8 cellular contexts compared by ENCODE assay signal in genomic region chr20:9392892-9393857, GRCh38.
DNase-seq lines count a peak whose midpoint lies in the region; ATAC-seq and TF ChIP-seq lines count a peak whose summit lies in the region.

No MANE protein-coding gene starts in this region.

- no peaks in the 10 kb centered on the region for H3K4me1 Mint-ChIP-seq in CD4-positive, alpha-beta T cell (ENCODE audit: low read depth)

- POLR2A ChIA-PET in CD4-positive, alpha-beta T cell (lab: Charles Lee) = no interaction called here

- WGBS in heart right ventricle, 2 donors = 53 to 57% methylated on average over 4 of the region's 4 CpGs

- no peaks in the 10 kb centered on the region for H3K36me3 Mint-ChIP-seq in CD4-positive, alpha-beta T cell (ENCODE audit: low read depth)

- intact Hi-C loops in heart right ventricle (cut with DNase I) = loop anchor here in 5 of 10 donors (5.0 to 10.0 kb wide), 4 partner anchors 541 to 638 kb away; no protein-coding TSS in a partner anchor
- intact Hi-C loops in CD4-positive, alpha-beta T cell (cut with DNase I, micrococcal nuclease) = no loop called here

- no peaks in the 10 kb centered on the region for H3K27me3 ChIP-seq in heart right ventricle
- no peaks in the 10 kb centered on the region for H3K27me3 ChIP-seq in CD4-positive, alpha-beta T cell (ENCODE audit: control insufficient read depth, insufficient read depth, low read length)

- H3K4me3 Mint-ChIP-seq in CD4-positive, alpha-beta T cell = no peak overlapping the region

- H3K27ac Mint-ChIP-seq in CD4-positive, alpha-beta T cell = no peak overlapping the region

- peaks cover 0 to 90% (median 11%) of the 10 kb centered on the region in 9 donors for H3K36me3 ChIP-seq in heart right ventricle

- no peak overlapping the region for H3K27ac ChIP-seq in heart right ventricle
- H3K27ac ChIP-seq in CD4-positive, alpha-beta T cell (ENCODE audit: low read depth, low read length) = no peak overlapping the region

- DNase-seq in DMS153 treated with DMSO at 0.1 percent for 48 hours (lab: John Stamatoyannopoulos, UW; ENCODE audit: unreplicated experiment) (peak; percentile 53), H4 (ENCODE audit: low spot score) (peak; percentile 74), NCI-H2107 treated with DMSO at 0.1 percent for 48 hours (lab: John Stamatoyannopoulos, UW; ENCODE audit: unreplicated experiment) (peak; percentile 41), heart right ventricle (peak; percentile 56 to 62), retina (peak; percentile 76)
- no peak for DNase-seq in CD4-positive, alpha-beta T cell

- TF ChIP-seq CTCF in WI38 (IDR thresholded peaks at IDR 0.05; ENCODE audit: low read depth, low read length) (peak; percentile 83), heart right ventricle (IDR thresholded peaks at IDR 0.05) (peak; percentile 49 to 84 (median 73))
- TF ChIP-seq CTCF in CD4-positive, alpha-beta T cell (IDR thresholded peaks at IDR 0.05) = no peak

- no peaks in the 10 kb centered on the region for H3K27me3 Mint-ChIP-seq in CD4-positive, alpha-beta T cell

- peak; percentile 80 to 93 (median 90) for ATAC-seq in heart right ventricle
- ATAC-seq in GM19467 (IDR thresholded peaks at IDR 0.05; ENCODE audit: unreplicated experiment) = no peak
- ATAC-seq in CD4-positive, alpha-beta T cell (ENCODE audit: poor library complexity) = no peak

- H3K4me3 ChIP-seq in WI38 (ENCODE audit: low read depth, low read length) (no peak overlapping the region), heart right ventricle (no peak overlapping the region)

- CTCF ChIA-PET in CD4-positive, alpha-beta T cell (lab: Charles Lee) = no interaction called here

- H3K9me3 ChIP-seq in heart right ventricle = no peaks in the 10 kb centered on the region
- no peaks in the 10 kb centered on the region for H3K9me3 ChIP-seq in CD4-positive, alpha-beta T cell (ENCODE audit: control insufficient read depth, low read length)

- H3K9me3 Mint-ChIP-seq in CD4-positive, alpha-beta T cell = no peaks in the 10 kb centered on the region

- peaks cover 0 to 24% (median 7%) of the 10 kb centered on the region in 9 donors for H3K4me1 ChIP-seq in heart right ventricle

Comparison
In these comparisons a context has a peak if more than half of its experiments do, and no peak if none do; other contexts are left out.
1. DNase-seq: peak in DMS153 treated with DMSO at 0.1 percent for 48 hours (single experiment), H4 (single experiment), NCI-H2107 treated with DMSO at 0.1 percent for 48 hours (single experiment), heart right ventricle (2 of 2) and retina (single experiment); none in CD4-positive, alpha-beta T cell (0 of 10).
2. ATAC-seq: peak in heart right ventricle (8 of 8); none in GM19467 (single experiment) and CD4-positive, alpha-beta T cell (single experiment).